Comparison of ENCODE assay signal across 8 cellular contexts in the genomic region with DNA sequence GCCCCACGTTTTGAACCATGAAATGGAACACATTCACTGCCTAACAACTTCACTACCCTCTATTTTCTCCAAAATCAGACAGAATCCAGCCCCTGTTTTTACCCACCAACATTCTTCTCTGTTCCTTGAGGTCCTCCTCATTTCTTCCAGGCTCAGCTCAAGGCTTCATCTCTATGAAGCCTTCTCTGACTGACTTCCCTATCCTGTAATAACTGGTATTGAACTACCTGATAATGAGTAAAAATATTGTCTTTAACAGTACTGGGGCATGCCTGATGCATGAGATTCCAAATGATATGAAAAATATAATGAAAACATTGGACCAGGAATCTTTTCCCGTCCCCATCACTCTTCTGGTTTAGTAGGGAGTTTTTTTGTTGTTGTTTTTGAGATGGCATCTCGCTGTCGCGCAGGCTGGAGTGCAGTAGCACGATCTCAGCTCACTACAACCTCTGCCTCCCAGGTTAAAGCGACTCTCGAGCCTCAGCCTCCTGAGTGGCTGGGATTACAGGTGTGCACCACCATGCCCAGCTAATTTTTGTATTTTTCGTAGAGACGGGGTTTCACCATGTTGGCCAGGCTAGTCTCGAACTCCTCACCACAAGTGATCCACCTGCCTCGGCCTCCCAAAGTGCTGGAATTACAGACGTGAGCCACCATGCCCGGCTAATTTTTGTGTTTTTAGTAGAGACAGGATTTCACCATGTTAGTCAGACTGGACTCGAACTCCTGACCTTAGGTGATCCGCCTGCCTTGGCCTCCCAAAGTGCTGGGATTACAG. TPM values are rescaled to one million over a fixed set of nuclear protein-coding genes. Genes with fewer than 3 reads are reported as not detected.
A peak's percentile ranks its signal among the peaks of the same experiment; 100 is the strongest.
DNase-seq lines count a peak whose midpoint lies in the region; ATAC-seq and TF ChIP-seq lines count a peak whose summit lies in the region.
"Not testable (repeated sequence)": the region's sequence is repeated elsewhere in the genome, so short reads cannot be mapped to it uniquely, and the experiment has no call there.

No MANE protein-coding gene starts in this region.

- peak overlapping the region; percentile 97 for H3K4me3 Mint-ChIP-seq in activated CD4-positive, alpha-beta memory T cell treated with anti-CD3 and anti-CD28 coated beads, Interleukin-2, amount 10 ng/mL, durations not matched to agents 7 days and 5 days
- H3K4me3 Mint-ChIP-seq in MCF 10A (ENCODE audit: unreplicated experiment), result peak overlapping the region; percentile 94

- peaks cover 44% of the 10 kb centered on the region for H3K36me3 Mint-ChIP-seq in activated CD4-positive, alpha-beta memory T cell treated with anti-CD3 and anti-CD28 coated beads, Interleukin-2, amount 10 ng/mL, durations not matched to agents 7 days and 5 days (ENCODE audit: low read depth)
- H3K36me3 Mint-ChIP-seq in MCF 10A (ENCODE audit: insufficient read depth, unreplicated experiment), result peaks cover 35% of the 10 kb centered on the region

- not testable (repeated sequence) for BruUV-seq in HCT116 (replicated peaks; lab: Mats Ljungman, UMichigan); OCI-LY7 (replicated peaks; lab: Mats Ljungman, UMichigan); MCF 10A (replicated peaks; lab: Mats Ljungman, UMichigan)

- H2AFZ ChIP-seq in HCT116 (ENCODE audit: low read depth, low read length, poor library complexity, severe bottlenecking); OCI-LY7 (ENCODE audit: low read length): not testable (repeated sequence)

- not testable (repeated sequence) for TF ChIP-seq RAD21 in HCT116 (IDR thresholded peaks at IDR 0.05; ENCODE audit: low read depth)

- H3K4me2 ChIP-seq in HCT116 (ENCODE audit: low read length) (peak overlapping the region; percentile 86), OCI-LY7 (ENCODE audit: low read length) (peak overlapping the region; percentile 87)

- not testable (repeated sequence) for H3K9me3 ChIP-seq in HCT116 (ENCODE audit: control insufficient read depth in 1 of 2, insufficient read depth in 1 of 2, low read depth in 1 of 2, low read length in 2 of 2); OCI-LY7 (ENCODE audit: low read length); gastroesophageal sphincter; muscle layer of duodenum (ENCODE audit: control insufficient read depth in 1 of 2, low read length in 2 of 2)

- not testable (repeated sequence) for H3K27me3 ChIP-seq in HCT116 (ENCODE audit: insufficient read depth, low read length); gastroesophageal sphincter; muscle layer of duodenum (ENCODE audit: low read depth, low read length)

- DNase-seq in AML-193 (lab: John Stamatoyannopoulos, UW), result peak; percentile 33 to 48
- DNase-seq in HCT116 (ENCODE audit: low read depth, low spot score); OCI-LY7 (ENCODE audit: low spot score); activated CD4-positive, alpha-beta memory T cell treated with anti-CD3 and anti-CD28 coated beads, Interleukin-2, amount 10 ng/mL, durations not matched to agents 7 days and 5 days; MCF 10A (ENCODE audit: unreplicated experiment): not testable (repeated sequence)

- TF ChIP-seq EP300 in gastroesophageal sphincter (IDR thresholded peaks at IDR 0.05), result not testable (repeated sequence)

- peak overlapping the region; percentile 84 to 86 for H3K4me3 ChIP-seq in HCT116 (replicated peaks in 1 of 2; ENCODE audit: low read depth in 1 of 2, low read length in 2 of 2)
- peak overlapping the region; percentile 77 for H3K4me3 ChIP-seq in OCI-LY7 (ENCODE audit: low read depth, low read length, poor library complexity, severe bottlenecking)
- peak overlapping the region in 1 of 2 donors; percentile 95 for H3K4me3 ChIP-seq in gastroesophageal sphincter
- peak overlapping the region; percentile 84 to 98 for H3K4me3 ChIP-seq in muscle layer of duodenum (ENCODE audit: low read depth in 1 of 2, low read length in 2 of 2)
- H3K4me3 ChIP-seq in skin epidermis, result peak overlapping the region; percentile 72 to 99 (median 92)

- 77 to 93% methylated on average over 11 to 13 of the region's 16 CpGs for WGBS in gastroesophageal sphincter (ENCODE audit: low coverage in 1 of 2), 2 donors

- intact Hi-C loops in HCT116 (cut with micrococcal nuclease); OCI-LY7 (cut with micrococcal nuclease; ENCODE audit: unreplicated experiment): not testable (repeated sequence)
- intact Hi-C loops in MCF 10A (cut with micrococcal nuclease), result loop anchor here (2.0 kb wide), 1 partner anchor 63 kb away; no protein-coding TSS in a partner anchor

- POLR2A ChIA-PET in HCT116 (lab: Charles Lee) (interaction anchor here (0.7 kb wide), 1 partner anchor 443 kb away, joined by 3 read pairs; no protein-coding TSS in a partner anchor), OCI-LY7 (lab: Charles Lee) (interaction anchor here (0.6 to 1.8 kb wide), 7 partner anchors 8 to 1390 kb away, joined by 3 to 6 read pairs (median 4); no protein-coding TSS in a partner anchor), MCF 10A (lab: Yijun Ruan, JAX) (interaction anchor here (0.6 to 5.6 kb wide), 10 partner anchors 16 to 661 kb away, joined by 3 to 70 read pairs (median 4); a partner anchor contains a TSS)
- POLR2A ChIA-PET in activated CD4-positive, alpha-beta memory T cell treated with anti-CD3 and anti-CD28 coated beads, Interleukin-2, amount 10 ng/mL, durations not matched to agents 7 days and 5 days (lab: Charles Lee), result interaction anchor here (0.8 to 15.3 kb wide), 12 partner anchors 10 to 442 kb away, joined by 3 to 237 read pairs (median 3); no protein-coding TSS in a partner anchor

- H3K4me1 Mint-ChIP-seq in activated CD4-positive, alpha-beta memory T cell treated with anti-CD3 and anti-CD28 coated beads, Interleukin-2, amount 10 ng/mL, durations not matched to agents 7 days and 5 days, result peaks cover 50% of the 10 kb centered on the region
- peaks cover 12% of the 10 kb centered on the region for H3K4me1 Mint-ChIP-seq in MCF 10A (ENCODE audit: insufficient read depth, unreplicated experiment)

- H3K27ac Mint-ChIP-seq in activated CD4-positive, alpha-beta memory T cell treated with anti-CD3 and anti-CD28 coated beads, Interleukin-2, amount 10 ng/mL, durations not matched to agents 7 days and 5 days, result peak overlapping the region; percentile 90
- peak overlapping the region; percentile 87 for H3K27ac Mint-ChIP-seq in MCF 10A (ENCODE audit: low read depth, unreplicated experiment)

- RAD21 ChIA-PET in HCT116 (lab: Charles Lee; ENCODE audit: low non-redundant PET in 1 of 2, low total read pairs in 2 of 2, uncharacterized antibody in 2 of 2, unreplicated experiment in 2 of 2), result not testable (repeated sequence)

- H3K9ac ChIP-seq in HCT116 (ENCODE audit: low read length), result peak overlapping the region; percentile 99; the same call in 1 of the 2 replicates

- H3K4me1 ChIP-seq in HCT116 (ENCODE audit: control insufficient read depth in 1 of 2, insufficient read depth in 2 of 2, low read length in 2 of 2) (peaks cover 9 to 26% of the 10 kb centered on the region in 2 experiments; a peak in 3 of 4 replicates), OCI-LY7 (ENCODE audit: insufficient read depth, low read length, poor library complexity, severe bottlenecking) (peaks cover 27% of the 10 kb centered on the region), gastroesophageal sphincter (peaks cover 0 to 35% (median 5%) of the 10 kb centered on the region in 3 donors), muscle layer of duodenum (ENCODE audit: control insufficient read depth in 1 of 2, insufficient read depth in 2 of 2, low read length in 2 of 2) (peaks cover 0 to 20% of the 10 kb centered on the region in 2 donors)

- H3K9me3 Mint-ChIP-seq in activated CD4-positive, alpha-beta memory T cell treated with anti-CD3 and anti-CD28 coated beads, Interleukin-2, amount 10 ng/mL, durations not matched to agents 7 days and 5 days; MCF 10A (ENCODE audit: unreplicated experiment): not testable (repeated sequence)

- CTCF ChIA-PET in HCT116 (lab: Charles Lee); OCI-LY7 (lab: Charles Lee; ENCODE audit: unreplicated experiment): not testable (repeated sequence)
- CTCF ChIA-PET in activated CD4-positive, alpha-beta memory T cell treated with anti-CD3 and anti-CD28 coated beads, Interleukin-2, amount 10 ng/mL, durations not matched to agents 7 days and 5 days (lab: Charles Lee), result interaction anchor here (0.6 to 3.3 kb wide), 8 partner anchors 13 to 218 kb away, joined by 3 to 12 read pairs (median 4); no protein-coding TSS in a partner anchor
- CTCF ChIA-PET in MCF 10A (lab: Yijun Ruan, JAX), result interaction anchor here (0.7 to 2.9 kb wide), 6 partner anchors 8 to 117 kb away, joined by 3 to 21 read pairs (median 3); no protein-coding TSS in a partner anchor

- not testable (repeated sequence) for TF ChIP-seq POLR2A in HCT116 (IDR thresholded peaks at IDR 0.05; ENCODE audit: borderline replicate concordance, extremely low read depth, insufficient read depth, insufficient read length); gastroesophageal sphincter (IDR thresholded peaks at IDR 0.05)

- H3K9me2 ChIP-seq in HCT116 (ENCODE audit: insufficient read depth); OCI-LY7 (ENCODE audit: insufficient read depth, low read length): not testable (repeated sequence)

- H3K27me3 Mint-ChIP-seq in activated CD4-positive, alpha-beta memory T cell treated with anti-CD3 and anti-CD28 coated beads, Interleukin-2, amount 10 ng/mL, durations not matched to agents 7 days and 5 days; MCF 10A (ENCODE audit: insufficient read depth, unreplicated experiment): not testable (repeated sequence)

- H3K36me3 ChIP-seq in HCT116 (ENCODE audit: control insufficient read depth in 1 of 2, insufficient read depth in 2 of 2, low read length in 2 of 2), result peaks cover 7 to 16% of the 10 kb centered on the region in 2 experiments; a peak in 3 of 4 replicates
- peaks cover 54% of the 10 kb centered on the region for H3K36me3 ChIP-seq in OCI-LY7 (ENCODE audit: insufficient read depth, low read length)
- peaks cover 0 to 19% of the 10 kb centered on the region in 2 donors for H3K36me3 ChIP-seq in gastroesophageal sphincter
- not testable (repeated sequence) for H3K36me3 ChIP-seq in muscle layer of duodenum (ENCODE audit: control insufficient read depth in 1 of 2, insufficient read depth in 2 of 2, low read length in 2 of 2)

- H3K79me2 ChIP-seq in HCT116 (ENCODE audit: insufficient read depth, low read length), result peaks cover 70% of the 10 kb centered on the region
- H3K79me2 ChIP-seq in OCI-LY7 (ENCODE audit: insufficient read depth, low read depth, low read length), result peaks cover 65% of the 10 kb centered on the region

- ATAC-seq in HCT116, gastroesophageal sphincter: not testable (repeated sequence)

- H4K20me1 ChIP-seq in HCT116 (ENCODE audit: insufficient read depth) (peaks cover 23% of the 10 kb centered on the region), OCI-LY7 (ENCODE audit: insufficient read depth, low read length) (peaks cover 34% of the 10 kb centered on the region)

- H3K27ac ChIP-seq in HCT116 (ENCODE audit: low read depth, low read length); OCI-LY7 (ENCODE audit: low read depth, low read length, poor library complexity, severe bottlenecking): not testable (repeated sequence)
- H3K27ac ChIP-seq in gastroesophageal sphincter, result peak overlapping the region in 3 of 4 donors; percentile 97 to 98 (median 98)
- peak overlapping the region; percentile 89 for H3K27ac ChIP-seq in muscle layer of duodenum (ENCODE audit: low read length)
- H3K27ac ChIP-seq in skin epidermis, result peak overlapping the region in 12 of 21 experiments; percentile 20 to 99 (median 97)

- not testable (repeated sequence) for TF ChIP-seq CTCF in HCT116 (IDR thresholded peaks at IDR 0.05 in 2 of 3, conservative IDR thresholded peaks at IDR 0.05 in 1 of 3; ENCODE audit: borderline replicate concordance in 1 of 3, insufficient read depth in 1 of 3, low read depth in 2 of 3, low read length in 2 of 3); OCI-LY7 (conservative IDR thresholded peaks at IDR 0.05; ENCODE audit: low read length); MCF 10A (IDR thresholded peaks at IDR 0.05; ENCODE audit: unreplicated experiment); gastroesophageal sphincter (IDR thresholded peaks at IDR 0.05)

RNA-seq across cellular contexts. Expression of a gene that starts 2.0 kb away (rescaled TPM):
- total RNA-seq in HCT116 (2021; ENCODE audit: unreplicated experiment), result 261 TPM
- polyA plus RNA-seq in HCT116 (2012), result 52.3 and 60.7 TPM in 2 replicates
- 127 and 129 TPM in 2 replicates for total RNA-seq in OCI-LY7 (2014; rRNA removed; shearing (Covaris generic))
- 160 and 236 TPM in 2 replicates for total RNA-seq in OCI-LY7 (2022)
- 100 to 1,000 TPM; 326 to 330 TPM for total RNA-seq in activated CD4-positive, alpha-beta memory T cell treated with anti-CD3 and anti-CD28 coated beads, Interleukin-2, amount 10 ng/mL, durations not matched to agents 7 days and 5 days
- total RNA-seq in MCF 10A (2022), result 72.9 and 108 TPM in 2 replicates
- total RNA-seq in gastroesophageal sphincter, result 10 to 100 TPM; 60.1 to 81.1 (median 69.6) TPM
